ENCODE assay signal across 27 cellular contexts in the genomic region with DNA sequence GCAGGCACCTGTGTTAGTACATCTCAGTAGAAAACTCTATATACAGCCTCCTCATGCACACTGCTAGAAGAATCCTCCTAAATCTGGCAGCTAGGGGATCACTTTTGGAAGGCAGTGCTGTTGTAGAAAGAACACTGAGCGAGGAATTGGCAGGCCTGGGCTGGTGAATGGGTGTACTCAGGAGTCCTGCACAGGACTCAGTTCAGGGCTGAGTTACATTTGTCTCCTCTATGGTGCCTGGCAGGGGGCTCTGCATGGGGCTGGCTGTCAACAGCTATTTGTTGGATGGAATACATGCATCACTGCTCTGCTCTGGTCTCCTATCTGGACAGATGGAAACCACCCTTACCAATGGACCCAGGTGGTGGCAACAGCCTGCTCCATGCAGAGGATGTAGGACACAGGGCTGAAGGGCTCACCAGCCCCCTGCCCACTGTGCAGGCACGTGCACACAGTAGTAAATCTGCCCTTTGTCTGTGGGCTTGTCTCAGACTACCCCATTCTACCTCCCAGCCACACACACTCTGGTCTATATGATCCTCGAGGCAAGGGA.
A peak's percentile ranks its signal among the peaks of the same experiment; 100 is the strongest.
DNase-seq lines count a peak whose midpoint lies in the region; ATAC-seq lines count a peak whose summit lies in the region.
"Had no signal": no experiment of that assay in that cellular context is flagged by ENCODE, and none has a peak within 500 bp of the region (broad histone marks: within the 10 kb centered on the region; RNA-seq: fewer than 3 reads in every experiment).

No MANE protein-coding gene starts in this region.

- no peaks in the 10 kb centered on the region for H3K27me3 Mint-ChIP-seq in T-helper 2 cell treated with Interferon-gamma antibody and Interleukin-4, amounts not matched to agents 5 μg/mL and 100 μg/mL, for 36 hours (ENCODE audit: low read depth)
- no peaks in the 10 kb centered on the region for H3K27me3 Mint-ChIP-seq in stimulated activated naive CD8-positive, alpha-beta T cell treated with anti-CD3 and anti-CD28 coated beads, Interleukin-15, amount 100 ng/mL, for 72 hours
- H3K27me3 Mint-ChIP-seq: activated CD4-positive, alpha-beta memory T cell treated with anti-CD3 and anti-CD28 coated beads for 36 hours; activated naive CD4-positive, alpha-beta T cell treated with anti-CD3 and anti-CD28 coated beads, Interleukin-2, amount 10 ng/mL, durations not matched to agents 7 days and 5 days; activated T-cell treated with anti-CD3 and anti-CD28 coated beads, Interleukin-2, amount 50 U/mL, for 24 hours had no signal

- H3K27ac ChIP-seq in mesodermal cell (ENCODE audit: low read depth, low read length, severe bottlenecking): peak overlapping the region; percentile 57
- H3K27ac ChIP-seq: 22Rv1, epithelial cell of prostate, HL-60, Peyer's patch, SJCRH30, testis, WERI-Rb-1 had no signal

- DNase-seq in T-helper 2 cell treated with Interferon-gamma antibody and Interleukin-4, amounts not matched to agents 5 μg/mL and 100 μg/mL, for 36 hours (ENCODE audit: low spot score): no peak
- no peak for DNase-seq in T-helper 2 cell
- DNase-seq in SK-N-DZ (ENCODE audit: low spot score): peak; percentile 98
- DNase-seq in stimulated activated naive CD8-positive, alpha-beta T cell treated with anti-CD3 and anti-CD28 coated beads, Interleukin-15, amount 100 ng/mL, for 72 hours: no peak
- DNase-seq in stimulated activated CD4-positive, alpha-beta T cell treated with anti-CD3 and anti-CD28 coated beads, Interleukin-2, amount 100 ng/mL, for 24 hours: no peak
- DNase-seq in Kasumi-1 (lab: John Stamatoyannopoulos, UW): no peak
- no peak for DNase-seq in NOMO-1 (lab: John Stamatoyannopoulos, UW; ENCODE audit: unreplicated experiment in 2 of 2)
- DNase-seq: AML-193, cerebellar nuclear complex, GOT3, MG63, midbrain, NCI-H1417 treated with DMSO at 0.1 percent for 48 hours, NCI-H2107, nephron progenitor cell, Peyer's patch, posterior cingulate gyrus, testis, WERI-Rb-1 had no signal

- no peaks in the 10 kb centered on the region for H3K36me3 Mint-ChIP-seq in T-helper 2 cell treated with Interferon-gamma antibody and Interleukin-4, amounts not matched to agents 5 μg/mL and 100 μg/mL, for 36 hours (ENCODE audit: low read depth)
- H3K36me3 Mint-ChIP-seq: activated CD4-positive, alpha-beta memory T cell treated with anti-CD3 and anti-CD28 coated beads for 36 hours; activated naive CD4-positive, alpha-beta T cell treated with anti-CD3 and anti-CD28 coated beads, Interleukin-2, amount 10 ng/mL, durations not matched to agents 7 days and 5 days had no signal

- no peaks in the 10 kb centered on the region for H3K9me3 ChIP-seq in mesodermal cell (ENCODE audit: control insufficient read depth, low read length)
- H3K9me3 ChIP-seq: MG63, Peyer's patch, SJCRH30, testis had no signal

- no peak overlapping the region for H3K27ac Mint-ChIP-seq in T-helper 2 cell treated with Interferon-gamma antibody and Interleukin-4, amounts not matched to agents 5 μg/mL and 100 μg/mL, for 36 hours
- H3K27ac Mint-ChIP-seq in stimulated activated naive CD8-positive, alpha-beta T cell treated with anti-CD3 and anti-CD28 coated beads, Interleukin-15, amount 100 ng/mL, for 72 hours: peak overlapping the region in 1 of 2 donors; percentile 0
- H3K27ac Mint-ChIP-seq: activated CD4-positive, alpha-beta memory T cell treated with anti-CD3 and anti-CD28 coated beads for 36 hours; activated naive CD4-positive, alpha-beta T cell treated with anti-CD3 and anti-CD28 coated beads, Interleukin-2, amount 10 ng/mL, durations not matched to agents 7 days and 5 days; activated T-cell treated with anti-CD3 and anti-CD28 coated beads, Interleukin-2, amount 50 U/mL, for 24 hours had no signal

- peaks cover 22% of the 10 kb centered on the region for H3K4me1 ChIP-seq in mesodermal cell (ENCODE audit: control insufficient read depth, insufficient read depth, low read length, poor library complexity, severe bottlenecking)
- H3K4me1 ChIP-seq: Peyer's patch had no signal

- peak; percentile 58 for ATAC-seq in stimulated activated naive CD8-positive, alpha-beta T cell treated with anti-CD3 and anti-CD28 coated beads, Interleukin-15, amount 100 ng/mL, for 72 hours

- WGBS in mesodermal cell (ENCODE audit: insufficient coverage in 2 of 2), 2 experiments: 29 to 64% methylated on average over 1 to 2 of the region's 3 CpGs

- no peaks in the 10 kb centered on the region for H3K36me3 ChIP-seq in mesodermal cell (ENCODE audit: control insufficient read depth, insufficient read depth, low read length)
- H3K36me3 ChIP-seq: MG63, Peyer's patch, SJCRH30, WERI-Rb-1 had no signal

- H3K9me3 Mint-ChIP-seq in T-helper 2 cell treated with Interferon-gamma antibody and Interleukin-4, amounts not matched to agents 5 μg/mL and 100 μg/mL, for 36 hours: no peaks in the 10 kb centered on the region
- H3K9me3 Mint-ChIP-seq in stimulated activated naive CD8-positive, alpha-beta T cell treated with anti-CD3 and anti-CD28 coated beads, Interleukin-15, amount 100 ng/mL, for 72 hours: no peaks in the 10 kb centered on the region
- H3K9me3 Mint-ChIP-seq: activated CD4-positive, alpha-beta memory T cell treated with anti-CD3 and anti-CD28 coated beads for 36 hours; activated naive CD4-positive, alpha-beta T cell treated with anti-CD3 and anti-CD28 coated beads, Interleukin-2, amount 10 ng/mL, durations not matched to agents 7 days and 5 days; activated T-cell treated with anti-CD3 and anti-CD28 coated beads, Interleukin-2, amount 50 U/mL, for 24 hours; nephron progenitor cell had no signal

- H3K4me3 ChIP-seq in mesodermal cell (ENCODE audit: extremely low read depth, insufficient read depth, low read length, poor library complexity, severe bottlenecking): no peak overlapping the region
- H3K4me3 ChIP-seq: MG63, Peyer's patch, SJCRH30, testis had no signal

- peak overlapping the region; percentile 22 for H3K4me3 Mint-ChIP-seq in T-helper 2 cell treated with Interferon-gamma antibody and Interleukin-4, amounts not matched to agents 5 μg/mL and 100 μg/mL, for 36 hours
- no peak overlapping the region for H3K4me3 Mint-ChIP-seq in stimulated activated naive CD8-positive, alpha-beta T cell treated with anti-CD3 and anti-CD28 coated beads, Interleukin-15, amount 100 ng/mL, for 72 hours
- H3K4me3 Mint-ChIP-seq: activated CD4-positive, alpha-beta memory T cell treated with anti-CD3 and anti-CD28 coated beads for 36 hours; activated naive CD4-positive, alpha-beta T cell treated with anti-CD3 and anti-CD28 coated beads, Interleukin-2, amount 10 ng/mL, durations not matched to agents 7 days and 5 days; activated T-cell treated with anti-CD3 and anti-CD28 coated beads, Interleukin-2, amount 50 U/mL, for 24 hours; nephron progenitor cell had no signal

- H3K4me1 Mint-ChIP-seq in T-helper 2 cell treated with Interferon-gamma antibody and Interleukin-4, amounts not matched to agents 5 μg/mL and 100 μg/mL, for 36 hours (ENCODE audit: low read depth): peaks cover 32% of the 10 kb centered on the region
- peaks cover 23% of the 10 kb centered on the region for H3K4me1 Mint-ChIP-seq in stimulated activated naive CD8-positive, alpha-beta T cell treated with anti-CD3 and anti-CD28 coated beads, Interleukin-15, amount 100 ng/mL, for 72 hours
